Comparison of ENCODE assay signal across 8 cellular contexts in genomic region chr11:46917109-46918086, GRCh38. TPM values are rescaled to one million over a fixed set of nuclear protein-coding genes. Genes with fewer than 3 reads are reported as not detected.
DNase-seq lines count a peak whose midpoint lies in the region; ATAC-seq, FAIRE-seq and TF ChIP-seq lines count a peak whose summit lies in the region.

No MANE protein-coding gene starts in this region.

- peaks cover 26% of the 10 kb centered on the region for H3K4me1 Mint-ChIP-seq in activated CD8-positive, alpha-beta memory T cell treated with anti-CD3 and anti-CD28 coated beads, Interleukin-2, amount 10 ng/mL, durations not matched to agents 7 days and 5 days

- 17% methylated on average over 34 of the region's 55 CpGs for WGBS in K562 (ENCODE audit: insufficient coverage, low coverage, missing lambda C conversion rate)
- WGBS in upper lobe of left lung, 2 donors = 1 to 3% methylated on average over 25 to 55 of the region's 55 CpGs

- H3K36me3 ChIP-seq in K562 (ENCODE audit: control insufficient read depth, insufficient read depth, low read length) (no peaks in the 10 kb centered on the region), upper lobe of left lung (no peaks in the 10 kb centered on the region)

- no peaks in the 10 kb centered on the region for H3K9me1 ChIP-seq in K562 (ENCODE audit: control insufficient read depth, insufficient read depth, low read length)

- H3K9me3 ChIP-seq in K562 (replicated peaks; ENCODE audit: control insufficient read depth, insufficient read depth, low read depth, low read length) = no peaks in the 10 kb centered on the region
- H3K9me3 ChIP-seq in upper lobe of left lung = no peaks in the 10 kb centered on the region

- no peak overlapping the region for H3K27ac Mint-ChIP-seq in activated CD8-positive, alpha-beta memory T cell treated with anti-CD3 and anti-CD28 coated beads, Interleukin-2, amount 10 ng/mL, durations not matched to agents 7 days and 5 days

- POLR2A ChIA-PET in K562 (lab: Yijun Ruan, JAX) = interaction anchor here (0.7 to 1.5 kb wide), 4 partner anchors 10 to 245 kb away, joined by 3 to 7 read pairs (median 4); no protein-coding TSS in a partner anchor

- H3K4me3 ChIP-seq in K562 = peak overlapping the region; percentile 34; the same call in 1 of the 2 replicates
- H3K4me3 ChIP-seq in upper lobe of left lung = peak overlapping the region; percentile 28 to 68 (median 58)

- no peak for TF ChIP-seq EP300 in K562 (IDR thresholded peaks at IDR 0.05; ENCODE audit: low read length)
- no peak for TF ChIP-seq EP300 in upper lobe of left lung (IDR thresholded peaks at IDR 0.05)

- no TSS peak for BruUV-seq in K562 (replicated peaks; lab: Mats Ljungman, UMichigan)

- FAIRE-seq in K562 (lab: Jason Lieb, UNC) = no peak

- no peaks in the 10 kb centered on the region for H3K9me3 Mint-ChIP-seq in activated CD8-positive, alpha-beta memory T cell treated with anti-CD3 and anti-CD28 coated beads, Interleukin-2, amount 10 ng/mL, durations not matched to agents 7 days and 5 days (ENCODE audit: low read depth)

- H2AFZ ChIP-seq in K562 (ENCODE audit: low read depth, low read length) = peak overlapping the region; percentile 48; the same call in 1 of the 2 replicates

- peak; percentile 21 for ATAC-seq in activated CD8-positive, alpha-beta memory T cell treated with anti-CD3 and anti-CD28 coated beads, Interleukin-2, amount 10 ng/mL, durations not matched to agents 7 days and 5 days
- no peak for ATAC-seq in K562
- ATAC-seq in upper lobe of left lung (ENCODE audit: low FRiP score in 2 of 2) = no peak
- no peak for ATAC-seq in HG02610 (IDR thresholded peaks at IDR 0.05; ENCODE audit: unreplicated experiment)
- no peak for ATAC-seq in GM21717 (IDR thresholded peaks at IDR 0.05; ENCODE audit: unreplicated experiment)

- peaks cover 66% of the 10 kb centered on the region for H3K27me3 Mint-ChIP-seq in activated CD8-positive, alpha-beta memory T cell treated with anti-CD3 and anti-CD28 coated beads, Interleukin-2, amount 10 ng/mL, durations not matched to agents 7 days and 5 days

- no peaks in the 10 kb centered on the region for H3K36me3 Mint-ChIP-seq in activated CD8-positive, alpha-beta memory T cell treated with anti-CD3 and anti-CD28 coated beads, Interleukin-2, amount 10 ng/mL, durations not matched to agents 7 days and 5 days

- no peak for DNase-seq in activated CD8-positive, alpha-beta memory T cell treated with anti-CD3 and anti-CD28 coated beads, Interleukin-2, amount 10 ng/mL, durations not matched to agents 7 days and 5 days
- no peak for DNase-seq in activated CD8-positive, alpha-beta memory T cell treated with anti-CD3 and anti-CD28 coated beads, Interleukin-2, amount 50 U/mL, for 48 hours
- DNase-seq in K562 (ENCODE audit: extremely low read depth in 1 of 4, low spot score in 3 of 4) (peak in 1 of 4 experiments; percentile 19), medulla oblongata (ENCODE audit: extremely low spot score) (peak; percentile 21), upper lobe of left lung (peak in 1 of 2 donors; percentile 79), islet precursor cell (no peak)

- H3K4me3 Mint-ChIP-seq in activated CD8-positive, alpha-beta memory T cell treated with anti-CD3 and anti-CD28 coated beads, Interleukin-2, amount 10 ng/mL, durations not matched to agents 7 days and 5 days = peak overlapping the region; percentile 46

- H3K4me2 ChIP-seq in K562 (ENCODE audit: insufficient read depth, low read length) = no peak overlapping the region

- H4K20me1 ChIP-seq in K562 (replicated peaks; ENCODE audit: control insufficient read depth, insufficient read depth, low read length) = no peaks in the 10 kb centered on the region

- no peak overlapping the region for H3K27ac ChIP-seq in K562 (ENCODE audit: extremely low read depth, low read depth, low read length)
- H3K27ac ChIP-seq in upper lobe of left lung = peak overlapping the region; percentile 39 to 80 (median 62)

- H3K79me2 ChIP-seq in K562 (ENCODE audit: control insufficient read depth, insufficient read depth, low read length) = no peaks in the 10 kb centered on the region

- TF ChIP-seq CTCF in K562 (IDR thresholded peaks at IDR 0.05 in 2 of 3, conservative IDR thresholded peaks at IDR 0.05 in 1 of 3; ENCODE audit: insufficient read depth in 2 of 3, low read depth in 1 of 3, low read length in 3 of 3) (no peak), upper lobe of left lung (IDR thresholded peaks at IDR 0.05) (no peak)

- peaks cover 0 to 18% of the 10 kb centered on the region in 2 experiments; a peak in 3 of 5 replicates for H3K4me1 ChIP-seq in K562 (replicated peaks in 1 of 2; ENCODE audit: control insufficient read depth in 2 of 2, insufficient read depth in 2 of 2, low read length in 2 of 2)
- H3K4me1 ChIP-seq in upper lobe of left lung = peaks cover 21 to 45% (median 34%) of the 10 kb centered on the region in 4 donors

- intact Hi-C loops in K562 (cut with micrococcal nuclease) = no loop called here

- TF ChIP-seq RAD21 in K562 (CRISPR knock-in tag; conservative IDR thresholded peaks at IDR 0.05 in 1 of 2, IDR thresholded peaks at IDR 0.05 in 1 of 2) = no peak

- peaks cover 42 to 51% of the 10 kb centered on the region in 2 experiments for H3K27me3 ChIP-seq in K562 (ENCODE audit: control insufficient read depth in 2 of 2, insufficient read depth in 2 of 2, low read length in 2 of 2)
- H3K27me3 ChIP-seq in upper lobe of left lung = peaks cover 0 to 24% (median 9%) of the 10 kb centered on the region in 4 donors

- CTCF ChIA-PET in activated CD8-positive, alpha-beta memory T cell treated with anti-CD3 and anti-CD28 coated beads, Interleukin-2, amount 10 ng/mL, durations not matched to agents 7 days and 5 days (lab: Charles Lee) = interaction anchor here (0.7 to 2.3 kb wide), 6 partner anchors 14 to 1595 kb away, joined by 3 to 31 read pairs (median 3); partner anchors contain the start of gene CSTPP1
- CTCF ChIA-PET in K562 (lab: Yijun Ruan, JAX; ENCODE audit: low intra/inter-chr PET ratio) = interaction anchor here (0.6 kb wide), 1 partner anchor 28 kb away, joined by 3 read pairs; no protein-coding TSS in a partner anchor

- no peak overlapping the region; a peak in 1 of 4 replicates for H3K9ac ChIP-seq in K562 (ENCODE audit: insufficient read depth in 1 of 2, low read depth in 2 of 2, low read length in 2 of 2)

- no peak for TF ChIP-seq POLR2A in K562 (conservative IDR thresholded peaks at IDR 0.05)
- peak in 1 of 4 donors; percentile 2 for TF ChIP-seq POLR2A in upper lobe of left lung (IDR thresholded peaks at IDR 0.05)

- in situ Hi-C loops in K562 (cut with MboI) = no loop called here

TF ChIP-seq in K562, 482 proteins besides CTCF, POLR2A, EP300 and RAD21 (continues in another document):
- TF ChIP-seq HDGF (IDR thresholded peaks at IDR 0.05) (no peak), SNRNP70 (optimal IDR thresholded peaks at IDR 0.05; ENCODE audit: low read depth, low read length) (no peak), NR2C2 (CRISPR knock-in tag; IDR thresholded peaks at IDR 0.05) (no peak), NR2C2 (tag; IDR thresholded peaks at IDR 0.05) (0 out of 2 replicates have a peak, but pooled peaks have one; percentile 18)

RNA-seq across cellular contexts. Expression of gene LRP4, which starts 1.0 kb away (rescaled TPM):
- under 1 TPM; 0.12 to 0.16 TPM for total RNA-seq in activated CD8-positive, alpha-beta memory T cell treated with anti-CD3 and anti-CD28 coated beads, Interleukin-2, amount 10 ng/mL, durations not matched to agents 7 days and 5 days
- total RNA-seq in K562 (2011; cell fraction: chromatin; rRNA removed; ENCODE audit: low replicate concordance) = 1.4 and 1.5 TPM in 2 replicates
- total RNA-seq in K562 (2011; cell fraction: nucleolus; rRNA removed) = 0.79 and 1.2 TPM in 2 replicates
- 0.66 and 1.8 TPM in 2 replicates for total RNA-seq in K562 (2011; cell fraction: nucleoplasm; rRNA removed)
- total RNA-seq in K562 (2014; rRNA removed) (0.09 and 0.16 TPM in 2 replicates), K562 (2014; rRNA removed; fragmentation: Illumina TruSeq; extraction: Trizol) (0.25 and 0.29 TPM in 2 replicates), K562 (2015; rRNA removed; fragmentation: Illumina TruSeq; extraction: Trizol) (0.07 TPM in 1 of 2 replicates, not detected in the other), K562 (2021) (0.35 and 0.60 TPM in 2 replicates), upper lobe of left lung (1 to 10 TPM; 2.6 to 8.8 (median 5.2) TPM)
- polyA plus RNA-seq in K562 (2011; rRNA removed) (0.30 and 0.54 TPM in 2 replicates), K562 (2014; fragmentation: Illumina TruSeq; extraction: Trizol) (0.30 and 0.32 TPM in 2 replicates), K562 (2014; fragmentation: Nextera tagmentation; extraction: Ambion mirVana) (under 1 TPM; 0.04 to 0.10 TPM), K562 (2014; rRNA removed) (0.04 and 0.19 TPM in 2 replicates)
- 0.21 and 0.34 TPM in 2 replicates for polyA plus RNA-seq in K562 (2011; cell fraction: cytosol; rRNA removed)
- 0.87 and 1.3 TPM in 2 replicates for polyA plus RNA-seq in K562 (2011; cell fraction: nucleus; rRNA removed)
- 0.08 and 0.22 TPM in 2 replicates for polyA plus RNA-seq in K562 (2012)
- polyA minus RNA-seq in K562 (2011; rRNA and poly(A)+ RNA removed) = 0.46 and 0.72 TPM in 2 replicates
- 1.0 and 1.7 TPM in 2 replicates for polyA minus RNA-seq in K562 (2011; cell fraction: cytosol; rRNA and poly(A)+ RNA removed)
- 0.78 and 1.1 TPM in 2 replicates for polyA minus RNA-seq in K562 (2011; cell fraction: nucleus; rRNA and poly(A)+ RNA removed)

RNA-seq across cellular contexts. Expression of gene CSTPP1, which starts 19.2 kb away (rescaled TPM):
- total RNA-seq in activated CD8-positive, alpha-beta memory T cell treated with anti-CD3 and anti-CD28 coated beads, Interleukin-2, amount 10 ng/mL, durations not matched to agents 7 days and 5 days = 10 to 100 TPM; 14.5 to 18.2 TPM
- 37.5 and 39.3 TPM in 2 replicates for total RNA-seq in K562 (2011; cell fraction: chromatin; rRNA removed; ENCODE audit: low replicate concordance)
- 20.5 and 22.9 TPM in 2 replicates for total RNA-seq in K562 (2011; cell fraction: nucleolus; rRNA removed)
- total RNA-seq in K562 (2011; cell fraction: nucleoplasm; rRNA removed) = 30.4 and 49.0 TPM in 2 replicates
- total RNA-seq in K562 (2014; rRNA removed) (9.4 and 11.9 TPM in 2 replicates), K562 (2014; rRNA removed; fragmentation: Illumina TruSeq; extraction: Trizol) (7.7 and 8.4 TPM in 2 replicates), K562 (2015; rRNA removed; fragmentation: Illumina TruSeq; extraction: Trizol) (9.0 and 10.9 TPM in 2 replicates), K562 (2021) (10.8 and 12.1 TPM in 2 replicates), upper lobe of left lung (10 to 100 TPM; 23.9 to 71.2 (median 47.2) TPM)
- polyA plus RNA-seq in K562 (2011; rRNA removed) (8.6 and 12.5 TPM in 2 replicates), K562 (2014; fragmentation: Illumina TruSeq; extraction: Trizol) (16.6 and 17.8 TPM in 2 replicates), K562 (2014; fragmentation: Nextera tagmentation; extraction: Ambion mirVana) (1 to 10 TPM; 6.5 to 7.6 TPM), K562 (2014; rRNA removed) (9.2 and 10.3 TPM in 2 replicates)
- polyA plus RNA-seq in K562 (2011; cell fraction: cytosol; rRNA removed) = 14.4 and 14.6 TPM in 2 replicates
- polyA plus RNA-seq in K562 (2011; cell fraction: nucleus; rRNA removed) = 14.0 and 18.0 TPM in 2 replicates
- polyA plus RNA-seq in K562 (2012) = 16.2 and 20.3 TPM in 2 replicates
- polyA minus RNA-seq in K562 (2011; rRNA and poly(A)+ RNA removed) = 12.2 and 12.3 TPM in 2 replicates
- polyA minus RNA-seq in K562 (2011; cell fraction: cytosol; rRNA and poly(A)+ RNA removed) = 11.0 and 12.8 TPM in 2 replicates
- 10.1 and 14.7 TPM in 2 replicates for polyA minus RNA-seq in K562 (2011; cell fraction: nucleus; rRNA and poly(A)+ RNA removed)
